ENCODE assay signal across 8 cellular contexts in genomic region chrX:136268051-136269048, GRCh38. TPM values are rescaled to one million over a fixed set of nuclear protein-coding genes. Genes with fewer than 3 reads are reported as not detected.
DNase-seq lines count a peak whose midpoint lies in the region; ATAC-seq, FAIRE-seq and TF ChIP-seq lines count a peak whose summit lies in the region.

No MANE protein-coding gene starts in this region.

- POLR2A ChIA-PET in Panc1 (lab: Charles Lee) = no interaction called here

- FAIRE-seq in A204.1 (lab: Jason Lieb, UNC) (peak; percentile 90), small intestine (lab: Jason Lieb, UNC) (no peak)

- no peaks in the 10 kb centered on the region for H3K4me1 ChIP-seq in Panc1 (ENCODE audit: control insufficient read depth, insufficient read depth, low read length)
- H3K4me1 ChIP-seq in small intestine (ENCODE audit: control insufficient read depth in 2 of 2, insufficient read depth in 1 of 2, low read depth in 1 of 2, low read length in 1 of 2) = no peaks in the 10 kb centered on the region

- ATAC-seq in HG03103 (IDR thresholded peaks at IDR 0.05; ENCODE audit: low read depth, unreplicated experiment) (peak; percentile 63), Panc1 (peak; percentile 89), HG02973 (IDR thresholded peaks at IDR 0.05; ENCODE audit: unreplicated experiment) (no peak)

- H3K27ac ChIP-seq in Panc1 (ENCODE audit: low read length) (no peak overlapping the region; the same call in 1 of the 2 replicates), small intestine (ENCODE audit: low read depth in 1 of 2, low read length in 1 of 2) (no peak overlapping the region)

- H3K27ac Mint-ChIP-seq in glutamatergic neuron (ENCODE audit: unreplicated experiment) = no peak overlapping the region

- CTCF ChIA-PET in Panc1 (lab: Charles Lee) = interaction anchor here (0.5 to 1.1 kb wide), 3 partner anchors 36 to 129 kb away, joined by 3 to 11 read pairs (median 4); no protein-coding TSS in a partner anchor

- peaks cover 2% of the 10 kb centered on the region for H3K27me3 Mint-ChIP-seq in glutamatergic neuron (ENCODE audit: unreplicated experiment)

- H3K9me3 Mint-ChIP-seq in glutamatergic neuron (ENCODE audit: unreplicated experiment) = no peaks in the 10 kb centered on the region

- BruUV-seq in Panc1 (replicated peaks; lab: Mats Ljungman, UMichigan) = no TSS peak

- H3K4me3 Mint-ChIP-seq in glutamatergic neuron (ENCODE audit: unreplicated experiment) = no peak overlapping the region

- H3K4me3 ChIP-seq in GM12875 (ENCODE audit: low read depth, low read length) (no peak overlapping the region), Panc1 (ENCODE audit: low read depth in 2 of 2, low read length in 2 of 2) (no peak overlapping the region), small intestine (ENCODE audit: low read depth in 1 of 2, low read length in 2 of 2) (no peak overlapping the region)

- in situ Hi-C loops in Panc1 (cut with HindIII; ENCODE audit: low pct_unique_long_range_greater_than_20kb, low sequenced_read_pairs) = no loop called here

- WGBS in small intestine, 3 donors = 40 to 54% (median 48%) methylated on average over 5 of the region's 5 CpGs

- H3K4me1 Mint-ChIP-seq in glutamatergic neuron (ENCODE audit: low read depth, unreplicated experiment) = no peaks in the 10 kb centered on the region

- no peaks in the 10 kb centered on the region for H3K36me3 ChIP-seq in Panc1 (ENCODE audit: control insufficient read depth, insufficient read depth, low read length)
- H3K36me3 ChIP-seq in small intestine (ENCODE audit: control insufficient read depth in 2 of 2, insufficient read depth in 2 of 2, low read length in 2 of 2) = no peaks in the 10 kb centered on the region

- no peak for DNase-seq in Panc1 (ENCODE audit: low read depth, low spot score)
- DNase-seq in activated T-helper 9 cell treated with anti-CD3 and anti-CD28 coated beads, Interleukin-2, amount 50 U/mL, for 16 hours (ENCODE audit: low read depth) = peak; percentile 8
- DNase-seq in glutamatergic neuron = peak; percentile 22
- peak; percentile 25 for DNase-seq in small intestine

- H3K27me3 ChIP-seq in Panc1 (ENCODE audit: control insufficient read depth, insufficient read depth, low read length) (peaks cover 5% of the 10 kb centered on the region; the same call in 1 of the 2 replicates), small intestine (ENCODE audit: control insufficient read depth in 2 of 2, insufficient read depth in 2 of 2, low read length in 2 of 2) (no peaks in the 10 kb centered on the region)

- intact Hi-C loops in Panc1 (cut with micrococcal nuclease; ENCODE audit: unreplicated experiment) = loop anchor here (5.0 kb wide), 1 partner anchor 241 kb away; no protein-coding TSS in a partner anchor

- no peaks in the 10 kb centered on the region for H3K36me3 Mint-ChIP-seq in glutamatergic neuron (ENCODE audit: unreplicated experiment)

- H3K9me3 ChIP-seq in Panc1 (ENCODE audit: control insufficient read depth, insufficient read depth, low read depth, low read length) (no peaks in the 10 kb centered on the region), small intestine (ENCODE audit: control insufficient read depth, low read depth) (no peaks in the 10 kb centered on the region)

- TF ChIP-seq CTCF in GM12875 (IDR thresholded peaks at IDR 0.05; ENCODE audit: borderline replicate concordance, insufficient read depth, low read depth, low read length) = peak; percentile 74
- TF ChIP-seq CTCF in Panc1 (IDR thresholded peaks at IDR 0.05) = peak; percentile 86
- TF ChIP-seq CTCF in glutamatergic neuron (IDR thresholded peaks at IDR 0.05; ENCODE audit: partially characterized antibody, unreplicated experiment) = peak; percentile 58

RNA-seq across cellular contexts. Expression of gene MAP7D3, which starts 17.1 kb away (rescaled TPM):
- total RNA-seq in Panc1 (2021; ENCODE audit: unreplicated experiment) (23.3 TPM), glutamatergic neuron (ENCODE audit: unreplicated experiment) (4.6 TPM)
- 13.8 TPM for polyA plus RNA-seq in Panc1 (2012; ENCODE audit: insufficient read length)
- 1 to 10 TPM in 1 of 3 donors, under 1 TPM in 1, not detected in 1; 0.81 to 2.7 TPM for polyA plus RNA-seq in small intestine

RNA-seq across cellular contexts. Expression of gene ADGRG4, which starts 32.4 kb away (rescaled TPM):
- total RNA-seq in Panc1 (2021; ENCODE audit: unreplicated experiment) = not detected
- polyA plus RNA-seq in Panc1 (2012; ENCODE audit: insufficient read length) = not detected
- not detected for total RNA-seq in glutamatergic neuron (ENCODE audit: unreplicated experiment)
- under 1 TPM; 0.43 to 0.81 (median 0.45) TPM for polyA plus RNA-seq in small intestine
